8 cellular contexts compared by ENCODE assay signal in the genomic region with DNA sequence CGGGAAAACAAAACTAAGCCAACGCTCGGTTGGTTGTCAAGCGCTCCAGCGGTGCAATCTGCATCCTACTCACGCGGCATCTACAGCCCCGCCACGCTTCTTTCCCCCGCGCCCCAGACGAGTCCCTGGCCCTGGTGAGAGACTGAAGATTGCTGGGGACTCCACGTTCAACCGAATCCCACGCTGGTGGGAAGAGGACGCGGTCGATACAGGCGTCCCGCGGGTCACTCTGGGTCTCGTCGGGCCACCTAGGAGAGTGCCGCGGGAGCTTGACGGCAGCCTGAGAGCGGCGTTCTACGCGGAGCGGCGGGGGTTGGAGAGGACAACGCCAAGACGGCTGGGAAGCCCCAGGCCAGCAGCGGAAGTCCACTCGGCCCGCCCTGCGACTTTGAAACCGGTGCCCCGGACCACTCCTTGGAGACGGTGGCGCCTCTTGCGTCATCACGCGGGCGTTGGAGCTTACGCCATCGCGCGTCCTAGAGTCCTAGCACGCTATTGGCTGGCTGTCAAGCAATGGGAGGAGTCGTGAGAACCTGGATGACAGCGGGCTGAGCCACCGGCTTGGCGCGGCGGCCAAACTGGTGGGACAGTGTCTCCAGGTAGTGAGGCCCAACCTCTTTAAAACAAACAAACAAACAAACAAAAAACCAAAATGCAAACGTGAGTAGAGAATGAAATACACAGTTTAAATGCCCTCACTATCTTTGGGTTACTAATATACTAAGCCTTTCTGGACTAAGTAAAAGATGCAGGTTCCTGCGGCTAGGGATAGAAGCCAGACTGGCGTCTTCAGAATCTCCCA. TPM values are rescaled to one million over a fixed set of nuclear protein-coding genes. Genes with fewer than 3 reads are reported as not detected.
DNase-seq lines count a peak whose midpoint lies in the region; ATAC-seq and TF ChIP-seq lines count a peak whose summit lies in the region.

TSS of gene SCLT1 (minus strand) at position 367 of the 802 bp plus-strand sequence. CDS start 436 bp downstream, outside the sequence.

- TF ChIP-seq RAD21 in SK-N-SH (IDR thresholded peaks at IDR 0.05; ENCODE audit: low read length) = no peak

- H3K4me1 ChIP-seq in SK-N-SH (ENCODE audit: control insufficient read depth in 1 of 2, insufficient read depth in 2 of 2, low read depth in 1 of 2, low read length in 1 of 2) = peaks cover 0 to 14% of the 10 kb centered on the region in 2 experiments; a peak in 2 of 4 replicates

- POLR2A ChIA-PET in SK-N-SH (lab: Yijun Ruan, JAX) = interaction anchor here (0.6 to 1.4 kb wide), 2 partner anchors 10 to 58 kb away, joined by 3 read pairs; no protein-coding TSS in a partner anchor

- WGBS in SK-N-SH (ENCODE audit: low lambda C conversion rate) = 3% methylated on average over 33 of the region's 60 CpGs

- peak within 1 kb of the TSS; percentile 96 for H2AFZ ChIP-seq in SK-N-SH (ENCODE audit: low read depth)

- no peaks in the 10 kb centered on the region for H4K20me1 ChIP-seq in SK-N-SH (ENCODE audit: insufficient read depth)

- no peaks in the 10 kb centered on the region for H3K9me2 ChIP-seq in SK-N-SH

- peak within 1 kb of the TSS; percentile 82 to 95 for H3K4me3 ChIP-seq in SK-N-SH (ENCODE audit: low read depth in 2 of 2, low read length in 1 of 2)

- peak within 1 kb of the TSS; percentile 79 for H3K4me2 ChIP-seq in SK-N-SH

- H3K9me3 ChIP-seq in SK-N-SH = no peaks in the 10 kb centered on the region

- TF ChIP-seq EP300 in SK-N-SH (IDR thresholded peaks at IDR 0.05; ENCODE audit: borderline replicate concordance in 1 of 2, low read depth in 1 of 2, low read length in 1 of 2) = 0 out of 4 replicates have a peak, but pooled peaks of 1 of the 2 experiments have one; percentile 6

- TF ChIP-seq CTCF in SK-N-SH (IDR thresholded peaks at IDR 0.05) = no peak

- peaks cover 47% of the 10 kb centered on the region for H3K79me2 ChIP-seq in SK-N-SH (ENCODE audit: insufficient read depth)

- CTCF ChIA-PET in SK-N-SH (lab: Yijun Ruan, JAX) = no interaction called here

- H3K36me3 ChIP-seq in SK-N-SH (replicated peaks in 1 of 2; ENCODE audit: control insufficient read depth in 1 of 2, insufficient read depth in 2 of 2, low read length in 1 of 2) = peaks cover 0 to 3% of the 10 kb centered on the region in 2 experiments

- H3K27me3 ChIP-seq in SK-N-SH (ENCODE audit: insufficient read depth) = no peaks in the 10 kb centered on the region

- H3K27ac ChIP-seq in SK-N-SH (ENCODE audit: low read depth in 2 of 2, low read length in 1 of 2) (peak within 1 kb of the TSS; percentile 88 to 90), temporal lobe (ENCODE audit: low read depth, low read length) (peak within 1 kb of the TSS; percentile 69)

- DNase-seq in GM04504 (ENCODE audit: low read depth) (peak; percentile 97), NCI-H1048 (lab: John Stamatoyannopoulos, UW) (peak; percentile 95), SK-N-SH (peak; percentile 89), globus pallidus (ENCODE audit: low spot score) (peak; percentile 98), nucleus accumbens (lab: John Stamatoyannopoulos, UW) (peak; percentile 63 to 99 (median 94))
- DNase-seq in activated naive CD4-positive, alpha-beta T cell treated with anti-CD3 and anti-CD28 coated beads, Interleukin-2, amount 50 U/mL, for 16 hours = peak; percentile 96

- H3K9ac ChIP-seq in SK-N-SH = peak within 1 kb of the TSS; percentile 91

- peaks cover 10% of the 10 kb centered on the region for H3F3A ChIP-seq in SK-N-SH (replicated peaks; ENCODE audit: insufficient read depth)

- peak; percentile 94 for ATAC-seq in HG02571 (IDR thresholded peaks at IDR 0.05; ENCODE audit: unreplicated experiment)

TF ChIP-seq in SK-N-SH, 30 proteins besides CTCF, POLR2A, EP300 and RAD21:
- TF ChIP-seq NFIC (IDR thresholded peaks at IDR 0.05; ENCODE audit: borderline replicate concordance) = 0 out of 2 replicates have a peak, but pooled peaks have one; percentile 9
- TF ChIP-seq ELF1 (IDR thresholded peaks at IDR 0.05) = peak; percentile 39; the same call in 1 of the 2 replicates
- no peak for TF ChIP-seq FOXJ3 (CRISPR knock-in tag; IDR thresholded peaks at IDR 0.05)
- TF ChIP-seq RFX5 (IDR thresholded peaks at IDR 0.05; ENCODE audit: low read length) = peak; percentile 83
- TF ChIP-seq GABPA (IDR thresholded peaks at IDR 0.05; ENCODE audit: low read depth) = peak; percentile 33; the same call in 1 of the 2 replicates
- TF ChIP-seq MXI1 (IDR thresholded peaks at IDR 0.05; ENCODE audit: low read depth, low read length) = peak; percentile 93
- TF ChIP-seq YY1 (IDR thresholded peaks at IDR 0.05; ENCODE audit: low read depth) = 0 out of 2 replicates have a peak, but pooled peaks have one; percentile 2
- peak; percentile 72 for TF ChIP-seq TAF1 (IDR thresholded peaks at IDR 0.05; ENCODE audit: borderline replicate concordance, low read depth, low read length)
- TF ChIP-seq USF1 (IDR thresholded peaks at IDR 0.05; ENCODE audit: borderline replicate concordance, low read depth) = 0 out of 2 replicates have a peak, but pooled peaks have one; percentile 15
- no peak for TF ChIP-seq CHD2 (IDR thresholded peaks at IDR 0.05; ENCODE audit: low read length, partially characterized antibody)
- no peak for TF ChIP-seq RXRA (IDR thresholded peaks at IDR 0.05; ENCODE audit: borderline replicate concordance, low read depth)
- TF ChIP-seq MAX (IDR thresholded peaks at IDR 0.05; ENCODE audit: low read depth) = peak; percentile 35; the same call in 1 of the 2 replicates
- TF ChIP-seq POLR2AphosphoS5 (IDR thresholded peaks at IDR 0.05; ENCODE audit: low read depth, low read length) = peak; percentile 65; the same call in 1 of the 2 replicates
- TF ChIP-seq FOXM1 (IDR thresholded peaks at IDR 0.05; ENCODE audit: low read depth) = peak; percentile 99
- no peak for TF ChIP-seq FOSL2 (IDR thresholded peaks at IDR 0.05; ENCODE audit: borderline replicate concordance, low read depth)
- TF ChIP-seq SIN3A (IDR thresholded peaks at IDR 0.05; ENCODE audit: borderline replicate concordance, low read depth, low read length) = peak; percentile 80; the same call in 1 of the 2 replicates

RNA-seq across cellular contexts. Expression of gene SCLT1, which starts in this region (rescaled TPM):
- 2.2 and 2.3 TPM in 2 replicates for polyA plus RNA-seq in SK-N-SH (2012; rRNA removed)
- 2.9 and 3.5 TPM in 2 replicates for polyA plus RNA-seq in SK-N-SH (2012; cell fraction: cytosol; rRNA removed)
- 1.1 and 2.4 TPM in 2 replicates for polyA plus RNA-seq in SK-N-SH (2012; cell fraction: nucleus; rRNA removed)
- total RNA-seq in temporal lobe = 36.9 TPM

Comparison
In these comparisons a context has a peak if more than half of its experiments do, and no peak if none do; other contexts are left out.
1. Peak in every context shown above with its lines: DNase-seq, ATAC-seq, H3K4me3 ChIP-seq and H3K27ac ChIP-seq.